ENCODE assay signal across 21 cellular contexts in the genomic region with DNA sequence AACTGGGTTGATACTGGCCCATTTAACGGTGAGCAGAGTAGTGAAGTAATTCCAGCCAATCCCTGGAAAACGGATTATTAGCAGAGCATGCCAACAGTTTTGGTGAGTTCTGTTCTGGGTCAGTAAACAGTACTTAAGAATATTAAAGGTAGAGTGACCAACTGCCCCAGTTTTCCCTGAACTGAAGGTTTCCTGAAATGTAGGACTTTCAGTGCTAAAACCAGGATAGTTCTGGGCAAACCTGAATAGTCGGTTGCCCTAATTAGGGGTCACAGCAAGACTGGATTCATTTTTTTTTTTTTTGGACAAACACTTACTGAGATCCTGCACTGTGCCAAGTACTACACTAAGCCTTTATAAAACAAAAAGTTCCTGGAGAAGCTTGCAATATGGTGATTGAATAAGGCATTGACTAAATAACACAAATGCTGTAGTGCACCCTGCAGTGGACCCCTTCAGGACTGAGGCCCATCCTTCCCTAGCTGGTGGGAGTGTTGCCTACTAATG.
"Had no signal": no experiment of that assay in that cellular context is flagged by ENCODE, and none has a peak within 500 bp of the region (broad histone marks: within the 10 kb centered on the region; RNA-seq: fewer than 3 reads in every experiment).

No MANE protein-coding gene starts in this region.

- H3K4me3 ChIP-seq: hepatocyte, mucosa of descending colon, sigmoid colon, smooth muscle cell, testis had no signal

- H3K27ac ChIP-seq: hepatocyte, sigmoid colon, testis had no signal

- ATAC-seq: mucosa of descending colon; stimulated activated naive B cell treated with anti-CD40 and anti-IgM and Interleukin-4, amounts not matched to agents 10 μg/mL and 1 μg/mL and 100 μg/mL, for 72 hours; T-helper 17 cell had no signal

- H3K9me3 ChIP-seq: mucosa of descending colon, sigmoid colon, testis had no signal

- H3K79me2 ChIP-seq: hepatocyte had no signal

- H3K27ac Mint-ChIP-seq: activated naive CD8-positive, alpha-beta T cell treated with anti-CD3 and anti-CD28 coated beads for 36 hours; nephron progenitor cell; stimulated activated naive B cell treated with anti-CD40 and anti-IgM and Interleukin-4, amounts not matched to agents 10 μg/mL and 1 μg/mL and 100 μg/mL, for 72 hours; T-helper 17 cell had no signal

- H3K36me3 ChIP-seq: sigmoid colon had no signal

- H3K27me3 ChIP-seq: hepatocyte, sigmoid colon, testis had no signal

- DNase-seq: activated CD4-positive, alpha-beta T cell treated with anti-CD3 and anti-CD28 coated beads for 4 hours; activated CD4-positive, alpha-beta T cell treated with anti-CD3 and anti-CD28 coated beads, Interleukin-2, amount 50 U/mL, for 48 hours; activated CD4-positive, CD25-positive, alpha-beta regulatory T cell; activated CD8-positive, alpha-beta memory T cell treated with anti-CD3 and anti-CD28 coated beads, Interleukin-2, amount 50 U/mL, for 48 hours; activated naive CD4-positive, alpha-beta T cell treated with Interleukin-2 at 50 U/mL for 16 hours; activated naive CD8-positive, alpha-beta T cell treated with anti-CD3 and anti-CD28 coated beads for 36 hours; activated T-cell treated with anti-CD3 and anti-CD28 coated beads, Interleukin-2, amount 50 U/mL, for 48 hours; amygdala; cortex of kidney; glutamatergic neuron; mesenchymal stem cell; mucosa of descending colon; nephron progenitor cell; sigmoid colon; stimulated activated CD4-positive, alpha-beta T cell treated with anti-CD3 and anti-CD28 coated beads, Interleukin-15, amount 100 ng/mL, for 24 hours; stimulated activated naive B cell treated with anti-CD40 and anti-IgM and Interleukin-4, amounts not matched to agents 10 μg/mL and 1 μg/mL and 100 μg/mL, for 72 hours; SW 1271; T-helper 17 cell; testis had no signal

- H3K9me3 Mint-ChIP-seq: activated naive CD8-positive, alpha-beta T cell treated with anti-CD3 and anti-CD28 coated beads for 36 hours; nephron progenitor cell had no signal

- H2AFZ ChIP-seq: hepatocyte had no signal

- H3K36me3 Mint-ChIP-seq: activated naive CD8-positive, alpha-beta T cell treated with anti-CD3 and anti-CD28 coated beads for 36 hours; stimulated activated naive B cell treated with anti-CD40 and anti-IgM and Interleukin-4, amounts not matched to agents 10 μg/mL and 1 μg/mL and 100 μg/mL, for 72 hours had no signal

- H3K4me2 ChIP-seq: hepatocyte, smooth muscle cell had no signal

- H3K4me1 Mint-ChIP-seq: activated naive CD8-positive, alpha-beta T cell treated with anti-CD3 and anti-CD28 coated beads for 36 hours; stimulated activated naive B cell treated with anti-CD40 and anti-IgM and Interleukin-4, amounts not matched to agents 10 μg/mL and 1 μg/mL and 100 μg/mL, for 72 hours; T-helper 17 cell had no signal

- H3K4me1 ChIP-seq: sigmoid colon, testis had no signal

- H3K4me3 Mint-ChIP-seq: activated naive CD8-positive, alpha-beta T cell treated with anti-CD3 and anti-CD28 coated beads for 36 hours; nephron progenitor cell; stimulated activated naive B cell treated with anti-CD40 and anti-IgM and Interleukin-4, amounts not matched to agents 10 μg/mL and 1 μg/mL and 100 μg/mL, for 72 hours; T-helper 17 cell had no signal
